Comparison of ENCODE assay signal across 9 cellular contexts in genomic region chr4:147830987-147831386, GRCh38.
DNase-seq lines count a peak whose midpoint lies in the region; ATAC-seq and TF ChIP-seq lines count a peak whose summit lies in the region.
"Had no signal": no experiment of that assay in that cellular context is flagged by ENCODE, and none has a peak within 500 bp of the region (broad histone marks: within the 10 kb centered on the region; RNA-seq: fewer than 3 reads in every experiment).

No MANE protein-coding gene starts in this region.

- H3K36me3 ChIP-seq in BJ (ENCODE audit: control insufficient read depth, insufficient read depth, low read length) (no peaks in the 10 kb centered on the region), SJCRH30 (no peaks in the 10 kb centered on the region), psoas muscle (ENCODE audit: insufficient read depth in 1 of 2, low read depth in 1 of 2) (peaks cover 0 to 2% of the 10 kb centered on the region in 2 donors)

- H3K4me3 ChIP-seq in BJ (ENCODE audit: low read depth, low read length) = no peak overlapping the region
- H3K4me3 ChIP-seq in SJCRH30 = no peak overlapping the region
- H3K4me3 ChIP-seq in fibroblast of pulmonary artery (replicated peaks; ENCODE audit: low read depth, low read length) = no peak overlapping the region
- H3K4me3 ChIP-seq in psoas muscle = no peak overlapping the region

- POLR2A ChIA-PET in BJ (lab: Charles Lee) = no interaction called here

- DNase-seq in BJ (ENCODE audit: low read depth) (peak; percentile 31), SJCRH30 (no peak), fibroblast of pulmonary artery (ENCODE audit: low read depth) (peak; percentile 58), psoas muscle (no peak), COLO668 (lab: John Stamatoyannopoulos, UW; ENCODE audit: unreplicated experiment) (no peak), NCI-H1105 treated with DMSO at 0.1 percent for 48 hours (lab: John Stamatoyannopoulos, UW) (no peak), NCI-H526 treated with DMSO at 0.1 percent for 48 hours (lab: John Stamatoyannopoulos, UW) (no peak)
- DNase-seq: activated CD8-positive, alpha-beta T cell treated with anti-CD3 and anti-CD28 coated beads for 36 hours had no signal

- no peak for TF ChIP-seq CTCF in BJ (IDR thresholded peaks at IDR 0.05; ENCODE audit: insufficient read depth, low read depth, low read length)
- no peak for TF ChIP-seq CTCF in fibroblast of pulmonary artery (IDR thresholded peaks at IDR 0.05; ENCODE audit: low read length, missing control alignments)
- no peak for TF ChIP-seq CTCF in psoas muscle (IDR thresholded peaks at IDR 0.05)

- H3K4me1 ChIP-seq in SJCRH30 (peaks cover 9% of the 10 kb centered on the region), psoas muscle (peaks cover 82% of the 10 kb centered on the region)

- WGBS in psoas muscle, 3 donors = 19 to 32% (median 31%) methylated on average over 3 of the region's 3 CpGs

- intact Hi-C loops in psoas muscle (cut with DNase I) = loop anchor here in 1 of 2 donors (5.0 to 10.0 kb wide), 2 partner anchors 99 to 224 kb away; partner anchors contain the start of gene ARHGAP10

- H3K27ac ChIP-seq in SJCRH30 (peak overlapping the region; percentile 2; the same call in 1 of the 2 replicates), psoas muscle (peak overlapping the region; percentile 84)

- CTCF ChIA-PET in BJ (lab: Yijun Ruan, JAX) = interaction anchor here (1.1 to 3.3 kb wide), 2 partner anchors 35 to 105 kb away, joined by 3 to 13 read pairs; no protein-coding TSS in a partner anchor

- H3K27me3 ChIP-seq in BJ (ENCODE audit: control insufficient read depth, insufficient read depth, low read length) (no peaks in the 10 kb centered on the region), SJCRH30 (no peaks in the 10 kb centered on the region), psoas muscle (ENCODE audit: insufficient read depth in 3 of 3, low read length in 2 of 3) (no peaks in the 10 kb centered on the region)

- no peaks in the 10 kb centered on the region for H3K9me3 ChIP-seq in SJCRH30 (replicated peaks)
- H3K9me3 ChIP-seq in psoas muscle = no peaks in the 10 kb centered on the region

- ATAC-seq in psoas muscle = peak; percentile 73 to 76 (median 76)
- ATAC-seq in GM18517 (IDR thresholded peaks at IDR 0.05; ENCODE audit: unreplicated experiment) = no peak
- ATAC-seq: activated CD8-positive, alpha-beta T cell treated with anti-CD3 and anti-CD28 coated beads for 36 hours had no signal

Comparison
In these comparisons a context has a peak if more than half of its experiments do, and no peak if none do; other contexts are left out.
1. DNase-seq: peak in BJ (single experiment) and fibroblast of pulmonary artery (single experiment); none in SJCRH30 (0 of 2), psoas muscle (0 of 2), COLO668 (single experiment), NCI-H1105 treated with DMSO at 0.1 percent for 48 hours (single experiment) and NCI-H526 treated with DMSO at 0.1 percent for 48 hours (single experiment).